Comparison of ENCODE assay signal across 18 cellular contexts in genomic region chr4:151957163-151957562, GRCh38.
DNase-seq lines count a peak whose midpoint lies in the region; ATAC-seq, FAIRE-seq and TF ChIP-seq lines count a peak whose summit lies in the region.
"Had no signal": no experiment of that assay in that cellular context is flagged by ENCODE, and none has a peak within 500 bp of the region (broad histone marks: within the 10 kb centered on the region; RNA-seq: fewer than 3 reads in every experiment).

No MANE protein-coding gene starts in this region.

- ATAC-seq in Right ventricle myocardium superior (ENCODE audit: poor library complexity) (peak; percentile 49), HG03135 (IDR thresholded peaks at IDR 0.05; ENCODE audit: unreplicated experiment) (no peak), HG02840 (IDR thresholded peaks at IDR 0.05; ENCODE audit: low FRiP score, unreplicated experiment) (no peak)
- ATAC-seq: Panc1 had no signal

- FAIRE-seq in H1 (lab: Jason Lieb, UNC), result peak; percentile 79

- no peaks in the 10 kb centered on the region for H3K36me3 Mint-ChIP-seq in type B pancreatic cell

- no peaks in the 10 kb centered on the region for H3K27me3 ChIP-seq in H1 (replicated peaks in 1 of 4; ENCODE audit: control insufficient read depth in 3 of 4, extremely low read depth in 1 of 4, insufficient read depth in 3 of 4, low read length in 3 of 4)
- H3K27me3 ChIP-seq: stomach had no signal

- no peak overlapping the region for H4K5ac ChIP-seq in H1 (ENCODE audit: insufficient read length, low read depth, low read length)

- H2AK5ac ChIP-seq in H1 (ENCODE audit: low read depth, low read length), result no peak overlapping the region

- no peak overlapping the region for H4K91ac ChIP-seq in H1 (replicated peaks; ENCODE audit: insufficient read length, low read length)

- TF ChIP-seq CTCF in H1 (IDR thresholded peaks at IDR 0.05; ENCODE audit: control extremely low read depth in 1 of 3, insufficient read depth in 1 of 3, low read depth in 1 of 3, low read length in 3 of 3) (peak in 1 of 3 experiments; percentile 7; a peak in 1 of 4 replicates), type B pancreatic cell (conservative IDR thresholded peaks at IDR 0.05) (peak; percentile 29)

- no peak overlapping the region for H2BK120ac ChIP-seq in H1 (replicated peaks; ENCODE audit: low read depth, low read length)

- peaks cover 19% of the 10 kb centered on the region for H3K4me1 Mint-ChIP-seq in type B pancreatic cell (ENCODE audit: unreplicated experiment)

- H3K36me3 ChIP-seq in H1 (ENCODE audit: control insufficient read depth in 2 of 4, insufficient read depth in 4 of 4, low read length in 3 of 4), result no peaks in the 10 kb centered on the region
- H3K36me3 ChIP-seq: stomach had no signal

- H3K79me1 ChIP-seq in H1 (ENCODE audit: low read depth, low read length), result no peaks in the 10 kb centered on the region

- H3K9me3 ChIP-seq in H1 (ENCODE audit: insufficient read depth in 2 of 2, low read depth in 1 of 2, low read length in 1 of 2), result no peaks in the 10 kb centered on the region
- H3K9me3 ChIP-seq: stomach had no signal

- H2BK20ac ChIP-seq in H1 (ENCODE audit: low read length), result no peak overlapping the region

- intact Hi-C loops in Right ventricle myocardium superior (cut with DNase I), result no loop called here
- intact Hi-C loops in cardiac septum (cut with DNase I), result loop anchor here (5.0 kb wide), 2 partner anchors 150 to 270 kb away; no protein-coding TSS in a partner anchor

- peak overlapping the region; percentile 12 for H3K4me3 Mint-ChIP-seq in type B pancreatic cell
- H3K4me3 Mint-ChIP-seq: CD4-positive, alpha-beta T cell had no signal

- peaks cover 0 to 6% (median 3%) of the 10 kb centered on the region in 4 experiments; a peak in 3 of 7 replicates for H3K4me1 ChIP-seq in H1 (replicated peaks in 1 of 4; ENCODE audit: control insufficient read depth in 3 of 4, insufficient read depth in 4 of 4, low read length in 3 of 4)

- no peaks in the 10 kb centered on the region; a peak in 1 of 4 replicates for H3K79me2 ChIP-seq in H1 (ENCODE audit: control insufficient read depth in 1 of 2, insufficient read depth in 2 of 2, low read length in 2 of 2)

- H4K8ac ChIP-seq in H1 (ENCODE audit: extremely low read depth, insufficient read depth, low read length), result no peak overlapping the region

- 52% methylated on average over 5 of the region's 5 CpGs; no CpG with 5 or more reads in 1 of the 2 experiments for WGBS in H1 (ENCODE audit: extremely low coverage in 1 of 2, insufficient coverage in 1 of 2, insufficient read length in 1 of 2, insufficient replicate concordance in 2 of 2, low coverage in 1 of 2, low lambda C conversion rate in 2 of 2, missing lambda C conversion rate in 1 of 2), 2 experiments

- no peak overlapping the region for H3K23ac ChIP-seq in H1 (ENCODE audit: insufficient read length)

- peak overlapping the region in 1 of 4 experiments; percentile 10; a peak in 1 of 8 replicates for H3K4me3 ChIP-seq in H1 (ENCODE audit: extremely low read depth in 1 of 4, insufficient read depth in 2 of 4, low read depth in 3 of 4, low read length in 4 of 4)
- H3K4me3 ChIP-seq: skin epidermis, stomach had no signal

- H2BK12ac ChIP-seq in H1 (ENCODE audit: low read depth, low read length), result peak overlapping the region; percentile 72; the same call in 1 of the 2 replicates

- TF ChIP-seq EP300 in H1 (IDR thresholded peaks at IDR 0.05; ENCODE audit: borderline replicate concordance in 1 of 2, low read depth in 2 of 2, low read length in 2 of 2), result no peak

- no peak overlapping the region for H3K9ac ChIP-seq in H1 (replicated peaks in 1 of 4; ENCODE audit: extremely low read depth in 1 of 4, low read depth in 3 of 4, low read length in 3 of 4)

- H3K4ac ChIP-seq in H1 (replicated peaks; ENCODE audit: insufficient read length, low read depth, low read length), result no peak overlapping the region

- no peak for DNase-seq in Right ventricle myocardium superior
- no peak for DNase-seq in cardiac septum (ENCODE audit: low spot score)
- peak; percentile 21 to 55 for DNase-seq in H1 (ENCODE audit: low read depth in 1 of 2, low spot score in 2 of 2)
- DNase-seq in islet precursor cell, result peak; percentile 97
- no peak for DNase-seq in type B pancreatic cell (ENCODE audit: extremely low spot score, unreplicated experiment)
- no peak for DNase-seq in middle frontal gyrus (ENCODE audit: extremely low spot score, low spot score)
- DNase-seq: amniotic stem cell; CD4-positive, alpha-beta T cell; NCI-H1105 treated with DMSO at 0.1 percent for 48 hours; NCI-H446; occipital lobe; stomach had no signal

- H3K23me2 ChIP-seq in H1 (ENCODE audit: low read depth, low read length), result no peaks in the 10 kb centered on the region

- H3K27ac ChIP-seq in H1 (ENCODE audit: low read depth, low read length), result no peak overlapping the region
- H3K27ac ChIP-seq: 22Rv1, HL-60, skin epidermis, stomach had no signal

- CTCF ChIA-PET in H1 (lab: Charles Lee; ENCODE audit: partially characterized antibody), result interaction anchor here (0.6 to 1.6 kb wide), 7 partner anchors 9 to 641 kb away, joined by 3 to 6 read pairs (median 3); no protein-coding TSS in a partner anchor

- H4K20me1 ChIP-seq in H1 (replicated peaks in 1 of 2; ENCODE audit: control insufficient read depth in 1 of 2, insufficient read depth in 2 of 2, low read length in 2 of 2), result no peaks in the 10 kb centered on the region

- TF ChIP-seq RAD21 in H1 (IDR thresholded peaks at IDR 0.05 in 1 of 2, conservative IDR thresholded peaks at IDR 0.05 in 1 of 2; ENCODE audit: low read depth in 2 of 2, low read length in 2 of 2), result peak in 1 of 2 experiments; percentile 44; a peak in 2 of 4 replicates

- peak overlapping the region in 1 of 2 experiments; percentile 31; a peak in 1 of 4 replicates for H3K4me2 ChIP-seq in H1 (ENCODE audit: insufficient read depth in 1 of 2, low read depth in 2 of 2, low read length in 2 of 2)

- H3K56ac ChIP-seq in H1 (replicated peaks; ENCODE audit: insufficient read length, low read depth, low read length), result no peak overlapping the region

- no peak overlapping the region for H2AFZ ChIP-seq in H1 (ENCODE audit: low read length)

- H2BK5ac ChIP-seq in H1 (ENCODE audit: low read depth, low read length), result no peak overlapping the region

- no peak overlapping the region for H3K27ac Mint-ChIP-seq in type B pancreatic cell
- H3K27ac Mint-ChIP-seq: CD4-positive, alpha-beta T cell had no signal

- no peak overlapping the region for H2BK15ac ChIP-seq in H1 (ENCODE audit: low read length)

- no peaks in the 10 kb centered on the region for H3K9me3 Mint-ChIP-seq in type B pancreatic cell
- H3K9me3 Mint-ChIP-seq: CD4-positive, alpha-beta T cell had no signal

- H3K27me3 Mint-ChIP-seq in type B pancreatic cell, result no peaks in the 10 kb centered on the region
- H3K27me3 Mint-ChIP-seq: CD4-positive, alpha-beta T cell had no signal

- POLR2A ChIA-PET in H1 (lab: Charles Lee; ENCODE audit: partially characterized antibody), result interaction anchor here (0.7 to 1.3 kb wide), 2 partner anchors 197 to 205 kb away, joined by 3 read pairs; partner anchors contain the start of gene GATB

- H3K18ac ChIP-seq in H1 (ENCODE audit: extremely low read depth, low read length), result no peak overlapping the region

- no peak for TF ChIP-seq POLR2A in H1 (IDR thresholded peaks at IDR 0.05; ENCODE audit: control extremely low read depth in 1 of 2, low read depth in 2 of 2, low read length in 2 of 2)

- no peak overlapping the region for H3K14ac ChIP-seq in H1 (ENCODE audit: insufficient read length)

TF ChIP-seq in H1, 55 proteins besides CTCF, POLR2A, EP300 and RAD21:
- 0 out of 2 replicates have a peak, but pooled peaks have one; percentile 18 for TF ChIP-seq SP1 (IDR thresholded peaks at IDR 0.05; ENCODE audit: low read depth, low read length)
- TF ChIP-seq HDAC2 (IDR thresholded peaks at IDR 0.05; ENCODE audit: borderline replicate concordance in 1 of 2, low read depth in 2 of 2, low read length in 2 of 2), result 0 out of 4 replicates have a peak, but pooled peaks of 1 of the 2 experiments have one; percentile 40
- TF ChIP-seq CTBP2 (IDR thresholded peaks at IDR 0.05; ENCODE audit: borderline replicate concordance, insufficient read depth, insufficient read length, low read length), result peak; percentile 71
- peak; percentile 56; the same call in 1 of the 2 replicates for TF ChIP-seq TEAD4 (IDR thresholded peaks at IDR 0.05; ENCODE audit: low read depth, low read length)
- no peak for TF ChIP-seq CREB1 (IDR thresholded peaks at IDR 0.05)
- TF ChIP-seq SIN3A (conservative IDR thresholded peaks at IDR 0.05 in 1 of 2, IDR thresholded peaks at IDR 0.05 in 1 of 2; ENCODE audit: low read depth in 1 of 2, low read length in 2 of 2), result no peak
- no peak for TF ChIP-seq SIRT6 (IDR thresholded peaks at IDR 0.05; ENCODE audit: low read length)

Comparison
In these comparisons a context has a peak if more than half of its experiments do, and no peak if none do; other contexts are left out.
1. DNase-seq: peak in H1 (2 of 2) and islet precursor cell (single experiment); none in Right ventricle myocardium superior (single experiment), cardiac septum (single experiment), type B pancreatic cell (single experiment) and middle frontal gyrus (single experiment).